9 cellular contexts compared by ENCODE assay signal in genomic region chr11:62402226-62402625, GRCh38. TPM values are rescaled to one million over a fixed set of nuclear protein-coding genes. Genes with fewer than 3 reads are reported as not detected.
DNase-seq lines count a peak whose midpoint lies in the region; ATAC-seq and TF ChIP-seq lines count a peak whose summit lies in the region.
"Had no signal": no experiment of that assay in that cellular context is flagged by ENCODE, and none has a peak within 500 bp of the region (broad histone marks: within the 10 kb centered on the region; RNA-seq: fewer than 3 reads in every experiment).

No MANE protein-coding gene starts in this region.

- no peaks in the 10 kb centered on the region for H3K36me3 ChIP-seq in KOPT-K1 (ENCODE audit: insufficient read depth, low read length)
- no peaks in the 10 kb centered on the region for H3K36me3 ChIP-seq in left lung

- peaks cover 6% of the 10 kb centered on the region for H3K27me3 Mint-ChIP-seq in activated T-helper 1 cell treated with anti-CD3 and anti-CD28 coated beads, Interleukin-12 subunit alpha, Interleukin-12 subunit beta, Interleukin-2, Interleukin-4 antibody, amounts not matched to agents 30 ng/mL and 10 ng/mL and 1 ng/mL, durations not matched to agents 14 hours and 24 hours and 36 hours (ENCODE audit: insufficient read depth)

- peaks cover 1% of the 10 kb centered on the region for H3K36me3 Mint-ChIP-seq in activated T-helper 1 cell treated with anti-CD3 and anti-CD28 coated beads, Interleukin-12 subunit alpha, Interleukin-12 subunit beta, Interleukin-2, Interleukin-4 antibody, amounts not matched to agents 30 ng/mL and 10 ng/mL and 1 ng/mL, durations not matched to agents 14 hours and 24 hours and 36 hours (ENCODE audit: low read depth)

- TF ChIP-seq CTCF in left lung (IDR thresholded peaks at IDR 0.05) = no peak

- H3K27me3 ChIP-seq in left lung = no peaks in the 10 kb centered on the region

- H3K4me3 ChIP-seq in left lung = no peak overlapping the region

- no peaks in the 10 kb centered on the region for H3K9me3 Mint-ChIP-seq in activated T-helper 1 cell treated with anti-CD3 and anti-CD28 coated beads, Interleukin-12 subunit alpha, Interleukin-12 subunit beta, Interleukin-2, Interleukin-4 antibody, amounts not matched to agents 30 ng/mL and 10 ng/mL and 1 ng/mL, durations not matched to agents 14 hours and 24 hours and 36 hours

- peak overlapping the region; percentile 77 for H3K27ac Mint-ChIP-seq in activated T-helper 1 cell treated with anti-CD3 and anti-CD28 coated beads, Interleukin-12 subunit alpha, Interleukin-12 subunit beta, Interleukin-2, Interleukin-4 antibody, amounts not matched to agents 30 ng/mL and 10 ng/mL and 1 ng/mL, durations not matched to agents 14 hours and 24 hours and 36 hours

- ATAC-seq in left lung (peak; percentile 72), GM21619 (IDR thresholded peaks at IDR 0.05; ENCODE audit: unreplicated experiment) (no peak)

- intact Hi-C loops in activated T-helper 1 cell treated with anti-CD3 and anti-CD28 coated beads, Interleukin-12 subunit alpha, Interleukin-12 subunit beta, Interleukin-2, Interleukin-4 antibody, amounts not matched to agents 30 ng/mL and 10 ng/mL and 1 ng/mL, durations not matched to agents 14 hours and 24 hours and 36 hours (cut with micrococcal nuclease) = loop anchor here (1.0 kb wide), 1 partner anchor 25 kb away; no protein-coding TSS in a partner anchor
- intact Hi-C loops in left lung (cut with DNase I) = no loop called here

- peaks cover 25% of the 10 kb centered on the region for H3K4me1 Mint-ChIP-seq in activated T-helper 1 cell treated with anti-CD3 and anti-CD28 coated beads, Interleukin-12 subunit alpha, Interleukin-12 subunit beta, Interleukin-2, Interleukin-4 antibody, amounts not matched to agents 30 ng/mL and 10 ng/mL and 1 ng/mL, durations not matched to agents 14 hours and 24 hours and 36 hours (ENCODE audit: low read depth)

- peak; percentile 45 for DNase-seq in activated T-helper 1 cell treated with anti-CD3 and anti-CD28 coated beads, Interleukin-12 subunit alpha, Interleukin-12 subunit beta, Interleukin-2, Interleukin-4 antibody, amounts not matched to agents 30 ng/mL and 10 ng/mL and 1 ng/mL, durations not matched to agents 14 hours and 24 hours and 36 hours (ENCODE audit: low spot score)
- DNase-seq in left lung = peak; percentile 74 to 84
- DNase-seq in stimulated activated CD8-positive, alpha-beta memory T cell treated with anti-CD3 and anti-CD28 coated beads, Interleukin-2, amount 100 ng/mL, for 48 hours (ENCODE audit: low read depth in 2 of 2) = peak; percentile 11 to 32
- DNase-seq in NCI-H2107 treated with DMSO at 0.1 percent for 48 hours (lab: John Stamatoyannopoulos, UW; ENCODE audit: unreplicated experiment) = no peak
- no peak for DNase-seq in NCI-H1436 treated with DMSO at 0.1 percent for 48 hours (lab: John Stamatoyannopoulos, UW)
- no peak for DNase-seq in NCI-H226
- DNase-seq: NK-92 treated with Interleukin-12 subunit alpha and Interleukin-12 subunit beta, amount 100 ng/mL, for 24 hours had no signal

- H3K27ac ChIP-seq in KOPT-K1 (ENCODE audit: low read depth, low read length, poor library complexity, severe bottlenecking) = peak overlapping the region; percentile 70
- peak overlapping the region; percentile 26 to 33 for H3K27ac ChIP-seq in left lung

- H3K9me3 ChIP-seq in KOPT-K1 (ENCODE audit: insufficient read depth, low read length, poor library complexity, severe bottlenecking) = no peaks in the 10 kb centered on the region
- H3K9me3 ChIP-seq in left lung = no peaks in the 10 kb centered on the region

- peak overlapping the region; percentile 69 for H3K4me3 Mint-ChIP-seq in activated T-helper 1 cell treated with anti-CD3 and anti-CD28 coated beads, Interleukin-12 subunit alpha, Interleukin-12 subunit beta, Interleukin-2, Interleukin-4 antibody, amounts not matched to agents 30 ng/mL and 10 ng/mL and 1 ng/mL, durations not matched to agents 14 hours and 24 hours and 36 hours

- H3K4me1 ChIP-seq in left lung = peaks cover 25% of the 10 kb centered on the region in 2 donors

RNA-seq across cellular contexts. Expression of gene SCGB1A1, which starts 16.6 kb away (rescaled TPM):
- total RNA-seq in activated T-helper 1 cell treated with anti-CD3 and anti-CD28 coated beads, Interleukin-12 subunit alpha, Interleukin-12 subunit beta, Interleukin-2, Interleukin-4 antibody, amounts not matched to agents 30 ng/mL and 10 ng/mL and 1 ng/mL, durations not matched to agents 14 hours and 24 hours and 36 hours = not detected in 2 replicates
- 100 to 1,000 TPM in 1 of 2 donors, 1 to 10 TPM in 1; 3.5 to 397 TPM for total RNA-seq in left lung

Comparison
In these comparisons a context has a peak if more than half of its experiments do, and no peak if none do; other contexts are left out.
1. DNase-seq: peak in activated T-helper 1 cell treated with anti-CD3 and anti-CD28 coated beads, Interleukin-12 subunit alpha, Interleukin-12 subunit beta, Interleukin-2, Interleukin-4 antibody, amounts not matched to agents 30 ng/mL and 10 ng/mL and 1 ng/mL, durations not matched to agents 14 hours and 24 hours and 36 hours (single experiment), left lung (2 of 2) and stimulated activated CD8-positive, alpha-beta memory T cell treated with anti-CD3 and anti-CD28 coated beads, Interleukin-2, amount 100 ng/mL, for 48 hours (2 of 2); none in NCI-H2107 treated with DMSO at 0.1 percent for 48 hours (single experiment), NCI-H1436 treated with DMSO at 0.1 percent for 48 hours (single experiment) and NCI-H226 (single experiment).